8 cellular contexts compared by ENCODE assay signal in the genomic region with DNA sequence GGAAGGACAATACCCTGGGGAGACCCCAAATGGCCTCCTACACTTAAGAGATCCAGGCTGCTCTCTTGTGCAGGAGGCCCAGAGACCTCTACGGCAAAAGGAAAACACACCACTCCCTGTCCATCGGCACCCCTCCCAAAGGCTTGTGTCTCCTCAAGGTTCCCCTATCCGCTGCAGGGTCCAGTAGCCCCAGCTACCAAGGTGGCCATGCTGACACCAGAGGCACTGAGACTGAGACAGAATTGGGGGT. TPM values are rescaled to one million over a fixed set of nuclear protein-coding genes. Genes with fewer than 3 reads are reported as not detected.
DNase-seq lines count a peak whose midpoint lies in the region; ATAC-seq, FAIRE-seq and TF ChIP-seq lines count a peak whose summit lies in the region.

No MANE protein-coding gene starts in this region.

- no peaks in the 10 kb centered on the region for H3K9me3 Mint-ChIP-seq in activated naive CD8-positive, alpha-beta T cell treated with anti-CD3 and anti-CD28 coated beads for 36 hours

- dilution Hi-C loops in keratinocyte (cut with MboI; ENCODE audit: extremely low pct_ligation_motif_present, low sequenced_read_pairs), result no loop called here

- H3K4me1 ChIP-seq in heart right ventricle, result peaks cover 24 to 80% (median 62%) of the 10 kb centered on the region in 9 donors
- H3K4me1 ChIP-seq in keratinocyte (ENCODE audit: control insufficient read depth, extremely low read depth, insufficient read depth, low read length), result peaks cover 33% of the 10 kb centered on the region

- H3K27me3 Mint-ChIP-seq in activated naive CD8-positive, alpha-beta T cell treated with anti-CD3 and anti-CD28 coated beads for 36 hours, result peaks cover 4% of the 10 kb centered on the region

- H3K9me1 ChIP-seq in keratinocyte (ENCODE audit: control insufficient read depth, extremely low read depth, insufficient read depth, low read length), result peaks cover 2% of the 10 kb centered on the region

- H3K4me3 ChIP-seq in heart right ventricle, result peak overlapping the region; percentile 67 to 98 (median 88)
- H3K4me3 ChIP-seq in keratinocyte (ENCODE audit: control insufficient read depth in 2 of 3, extremely low read depth in 1 of 3, insufficient read depth in 2 of 3, low read depth in 1 of 3, low read length in 3 of 3), result peak overlapping the region; percentile 89 to 99 (median 90)

- peaks cover 38% of the 10 kb centered on the region for H3K79me2 ChIP-seq in keratinocyte (ENCODE audit: control insufficient read depth, insufficient read depth, low read length)

- H3K27ac Mint-ChIP-seq in activated naive CD8-positive, alpha-beta T cell treated with anti-CD3 and anti-CD28 coated beads for 36 hours, result peak overlapping the region; percentile 99

- H3K4me1 Mint-ChIP-seq in activated naive CD8-positive, alpha-beta T cell treated with anti-CD3 and anti-CD28 coated beads for 36 hours, result peaks cover 67% of the 10 kb centered on the region

- no peak for TF ChIP-seq CTCF in heart right ventricle (IDR thresholded peaks at IDR 0.05)
- no peak for TF ChIP-seq CTCF in keratinocyte (optimal IDR thresholded peaks at IDR 0.05 in 1 of 3, IDR thresholded peaks at IDR 0.05 in 1 of 3, conservative IDR thresholded peaks at IDR 0.05 in 1 of 3; ENCODE audit: extremely low read depth in 1 of 3, insufficient read depth in 2 of 3, low read length in 3 of 3)

- peaks cover 21% of the 10 kb centered on the region for H4K20me1 ChIP-seq in keratinocyte (ENCODE audit: control insufficient read depth, extremely low read depth, insufficient read depth, low read length)

- peaks cover 45% of the 10 kb centered on the region for H3K36me3 Mint-ChIP-seq in activated naive CD8-positive, alpha-beta T cell treated with anti-CD3 and anti-CD28 coated beads for 36 hours

- ATAC-seq in heart right ventricle (no peak), Right ventricle myocardium superior (ENCODE audit: poor library complexity) (no peak), GM21786 (IDR thresholded peaks at IDR 0.05; ENCODE audit: unreplicated experiment) (no peak)

- H3K27ac ChIP-seq in heart right ventricle (peak overlapping the region; percentile 86 to 100 (median 98)), keratinocyte (ENCODE audit: control insufficient read depth, insufficient read depth, low read length) (peak overlapping the region; percentile 99), temporal lobe (ENCODE audit: low read depth, low read length) (peak overlapping the region; percentile 96)

- FAIRE-seq in keratinocyte (lab: Jason Lieb, UNC), result no peak

- H3K9me3 ChIP-seq in heart right ventricle, result no peaks in the 10 kb centered on the region
- no peaks in the 10 kb centered on the region for H3K9me3 ChIP-seq in keratinocyte (ENCODE audit: control insufficient read depth, low read depth, low read length)

- peak in 1 of 2 donors; percentile 61 for DNase-seq in heart right ventricle
- DNase-seq in Right ventricle myocardium superior, result no peak
- peak; percentile 34 for DNase-seq in activated naive CD8-positive, alpha-beta T cell treated with anti-CD3 and anti-CD28 coated beads for 36 hours
- DNase-seq in keratinocyte (ENCODE audit: low read depth, low spot score), result no peak
- DNase-seq in NCI-H2171 treated with DMSO at 0.1 percent for 48 hours (lab: John Stamatoyannopoulos, UW), result no peak
- DNase-seq in GF-D8 (lab: John Stamatoyannopoulos, UW), result no peak

- H3K36me3 ChIP-seq in heart right ventricle (peaks cover 0 to 50% (median 36%) of the 10 kb centered on the region in 9 donors), keratinocyte (ENCODE audit: control insufficient read depth in 2 of 2, extremely low read depth in 1 of 2, insufficient read depth in 2 of 2, low read length in 2 of 2) (peaks cover 33 to 58% of the 10 kb centered on the region in 2 experiments)

- H3K4me3 Mint-ChIP-seq in activated naive CD8-positive, alpha-beta T cell treated with anti-CD3 and anti-CD28 coated beads for 36 hours, result peak overlapping the region; percentile 98

- 0 to 1% methylated on average over 3 of the region's 3 CpGs for WGBS in heart right ventricle, 2 donors

- peak overlapping the region; percentile 100 for H3K9ac ChIP-seq in keratinocyte (ENCODE audit: control insufficient read depth, extremely low read depth, insufficient read depth, low read length)

- H3K27me3 ChIP-seq in heart right ventricle (no peaks in the 10 kb centered on the region), keratinocyte (ENCODE audit: control insufficient read depth, extremely low read depth, insufficient read depth, low read length) (no peaks in the 10 kb centered on the region)

- intact Hi-C loops in heart right ventricle (cut with DNase I) (loop anchor here in 2 of 10 donors (1.0 to 5.0 kb wide), 2 partner anchors 32 to 232 kb away; no protein-coding TSS in a partner anchor), Right ventricle myocardium superior (cut with DNase I) (no loop called here)

- H2AFZ ChIP-seq in keratinocyte (ENCODE audit: control insufficient read depth, low read length), result no peak overlapping the region

- peak overlapping the region; percentile 97 for H3K4me2 ChIP-seq in keratinocyte (ENCODE audit: control insufficient read depth, extremely low read depth, insufficient read depth, low read depth, low read length)

RNA-seq across cellular contexts. Expression of gene DDIT3, which starts 0.6 kb away (rescaled TPM):
- total RNA-seq in heart right ventricle (10 to 100 TPM; 11.2 to 34.1 (median 22.0) TPM), Right ventricle myocardium superior (16.4 TPM), temporal lobe (6.1 TPM)
- polyA plus RNA-seq in heart right ventricle (100 to 1,000 TPM in 1 of 2 donors, 10 to 100 TPM in 1; 65.2 to 106 TPM), keratinocyte (7.8 to 25.6 TPM (median 23.6 TPM) in 3 replicates)
- total RNA-seq in activated naive CD8-positive, alpha-beta T cell treated with anti-CD3 and anti-CD28 coated beads for 36 hours, result 10 to 100 TPM; 30.7 to 33.4 TPM
- 50.2 TPM for polyA plus RNA-seq in keratinocyte (2011; ENCODE audit: low read depth)
- polyA plus RNA-seq in keratinocyte (2011; cell fraction: cytosol; rRNA removed), result 11.4 and 13.0 TPM in 2 replicates
- polyA plus RNA-seq in keratinocyte (2011; cell fraction: nucleus; rRNA removed), result 38.4 and 40.9 TPM in 2 replicates
- polyA plus RNA-seq in keratinocyte (2012; ENCODE audit: low replicate concordance), result 5.9 and 87.6 TPM in 2 replicates
- 1.8 to 9.1 TPM (median 3.2 TPM) in 3 replicates for polyA minus RNA-seq in keratinocyte
- polyA minus RNA-seq in keratinocyte (2011; cell fraction: cytosol; rRNA and poly(A)+ RNA removed), result 3.8 TPM
- 6.5 and 14.2 TPM in 2 replicates for polyA minus RNA-seq in keratinocyte (2011; cell fraction: nucleus; rRNA and poly(A)+ RNA removed)

RNA-seq across cellular contexts. Expression of gene MBD6, which starts 2.9 kb away (rescaled TPM):
- total RNA-seq in heart right ventricle (10 to 100 TPM; 22.8 to 46.9 (median 33.5) TPM), Right ventricle myocardium superior (25.4 TPM), temporal lobe (8.1 TPM)
- polyA plus RNA-seq in heart right ventricle (10 to 100 TPM in 1 of 2 donors, 1 to 10 TPM in 1; 8.8 to 35.4 TPM), keratinocyte (1.8 to 5.4 TPM (median 2.2 TPM) in 3 replicates)
- total RNA-seq in activated naive CD8-positive, alpha-beta T cell treated with anti-CD3 and anti-CD28 coated beads for 36 hours, result 10 to 100 TPM; 38.5 to 44.8 TPM
- polyA plus RNA-seq in keratinocyte (2011; ENCODE audit: low read depth), result 5.5 TPM
- polyA plus RNA-seq in keratinocyte (2011; cell fraction: cytosol; rRNA removed), result 2.0 and 3.6 TPM in 2 replicates
- 11.4 and 15.7 TPM in 2 replicates for polyA plus RNA-seq in keratinocyte (2011; cell fraction: nucleus; rRNA removed)
- polyA plus RNA-seq in keratinocyte (2012; ENCODE audit: low replicate concordance), result 13.9 and 24.5 TPM in 2 replicates
- 4.8 to 14.5 TPM (median 5.4 TPM) in 3 replicates for polyA minus RNA-seq in keratinocyte
- 11.1 TPM for polyA minus RNA-seq in keratinocyte (2011; cell fraction: cytosol; rRNA and poly(A)+ RNA removed)
- 5.8 and 6.7 TPM in 2 replicates for polyA minus RNA-seq in keratinocyte (2011; cell fraction: nucleus; rRNA and poly(A)+ RNA removed)

RNA-seq across cellular contexts. Expression of gene DCTN2, which starts 27.3 kb away (rescaled TPM):
- 100 to 1,000 TPM in 5 of 10 donors, 10 to 100 TPM in 5; 82.9 to 116 (median 101) TPM for total RNA-seq in heart right ventricle
- polyA plus RNA-seq in heart right ventricle, result 100 to 1,000 TPM in 1 of 2 donors, 10 to 100 TPM in 1; 45.9 to 174 TPM
- 95.0 TPM for total RNA-seq in Right ventricle myocardium superior
- 10 to 100 TPM; 73.6 to 81.3 TPM for total RNA-seq in activated naive CD8-positive, alpha-beta T cell treated with anti-CD3 and anti-CD28 coated beads for 36 hours
- polyA plus RNA-seq in keratinocyte, result 109 to 158 TPM (median 132 TPM) in 3 replicates
- 330 TPM for polyA plus RNA-seq in keratinocyte (2011; ENCODE audit: low read depth)
- 110 and 143 TPM in 2 replicates for polyA plus RNA-seq in keratinocyte (2011; cell fraction: cytosol; rRNA removed)
- polyA plus RNA-seq in keratinocyte (2011; cell fraction: nucleus; rRNA removed), result 114 and 116 TPM in 2 replicates
- polyA plus RNA-seq in keratinocyte (2012; ENCODE audit: low replicate concordance), result 126 and 140 TPM in 2 replicates
- 96.0 to 116 TPM (median 99.6 TPM) in 3 replicates for polyA minus RNA-seq in keratinocyte
- 131 TPM for polyA minus RNA-seq in keratinocyte (2011; cell fraction: cytosol; rRNA and poly(A)+ RNA removed)
- polyA minus RNA-seq in keratinocyte (2011; cell fraction: nucleus; rRNA and poly(A)+ RNA removed), result 58.8 and 71.0 TPM in 2 replicates
- total RNA-seq in temporal lobe, result 116 TPM

RNA-seq across cellular contexts. Expression of gene KIF5A, which starts 30.2 kb away (rescaled TPM):
- total RNA-seq in heart right ventricle (under 1 TPM in 5 of 10 donors, not detected in 5; 0.05 to 0.29 (median 0.07) TPM), Right ventricle myocardium superior (0.08 TPM), temporal lobe (79.9 TPM)
- polyA plus RNA-seq in heart right ventricle (under 1 TPM; 0.06 to 0.07 TPM), keratinocyte (0.01 to 0.10 TPM (median 0.05 TPM) in 3 replicates)
- total RNA-seq in activated naive CD8-positive, alpha-beta T cell treated with anti-CD3 and anti-CD28 coated beads for 36 hours, result 1 to 10 TPM; 1.5 to 1.7 TPM
- polyA plus RNA-seq in keratinocyte (2011; ENCODE audit: low read depth), result 0.41 TPM
- polyA plus RNA-seq in keratinocyte (2011; cell fraction: cytosol; rRNA removed), result 0.01 TPM in 1 of 2 replicates, not detected in the other
- 0.47 and 0.52 TPM in 2 replicates for polyA plus RNA-seq in keratinocyte (2011; cell fraction: nucleus; rRNA removed)
- 0.02 and 0.18 TPM in 2 replicates for polyA plus RNA-seq in keratinocyte (2012; ENCODE audit: low replicate concordance)
- polyA minus RNA-seq in keratinocyte, result 0.07 TPM in 2 of 3 replicates, not detected in the other
- not detected for polyA minus RNA-seq in keratinocyte (2011; cell fraction: cytosol; rRNA and poly(A)+ RNA removed)
- 0.08 and 0.11 TPM in 2 replicates for polyA minus RNA-seq in keratinocyte (2011; cell fraction: nucleus; rRNA and poly(A)+ RNA removed)

RNA-seq across cellular contexts. Expression of gene MARS1, which starts 31.8 kb away (rescaled TPM):
- 100 to 1,000 TPM in 1 of 10 donors, 10 to 100 TPM in 9; 56.7 to 105 (median 72.5) TPM for total RNA-seq in heart right ventricle
- polyA plus RNA-seq in heart right ventricle, result 100 to 1,000 TPM in 1 of 2 donors, 10 to 100 TPM in 1; 94.7 to 108 TPM
- total RNA-seq in Right ventricle myocardium superior, result 63.5 TPM
- total RNA-seq in activated naive CD8-positive, alpha-beta T cell treated with anti-CD3 and anti-CD28 coated beads for 36 hours, result 100 to 1,000 TPM; 423 to 460 TPM
- 92.9 to 137 TPM (median 125 TPM) in 3 replicates for polyA plus RNA-seq in keratinocyte
- polyA plus RNA-seq in keratinocyte (2011; ENCODE audit: low read depth), result 431 TPM
- polyA plus RNA-seq in keratinocyte (2011; cell fraction: cytosol; rRNA removed), result 75.5 and 77.5 TPM in 2 replicates
- 293 and 319 TPM in 2 replicates for polyA plus RNA-seq in keratinocyte (2011; cell fraction: nucleus; rRNA removed)
- polyA plus RNA-seq in keratinocyte (2012; ENCODE audit: low replicate concordance), result 156 and 206 TPM in 2 replicates
- polyA minus RNA-seq in keratinocyte, result 137 to 250 TPM (median 138 TPM) in 3 replicates
- polyA minus RNA-seq in keratinocyte (2011; cell fraction: cytosol; rRNA and poly(A)+ RNA removed), result 118 TPM
- polyA minus RNA-seq in keratinocyte (2011; cell fraction: nucleus; rRNA and poly(A)+ RNA removed), result 95.4 and 107 TPM in 2 replicates
- total RNA-seq in temporal lobe, result 64.9 TPM
